Comparison of ENCODE assay signal across 9 cellular contexts in the genomic region with DNA sequence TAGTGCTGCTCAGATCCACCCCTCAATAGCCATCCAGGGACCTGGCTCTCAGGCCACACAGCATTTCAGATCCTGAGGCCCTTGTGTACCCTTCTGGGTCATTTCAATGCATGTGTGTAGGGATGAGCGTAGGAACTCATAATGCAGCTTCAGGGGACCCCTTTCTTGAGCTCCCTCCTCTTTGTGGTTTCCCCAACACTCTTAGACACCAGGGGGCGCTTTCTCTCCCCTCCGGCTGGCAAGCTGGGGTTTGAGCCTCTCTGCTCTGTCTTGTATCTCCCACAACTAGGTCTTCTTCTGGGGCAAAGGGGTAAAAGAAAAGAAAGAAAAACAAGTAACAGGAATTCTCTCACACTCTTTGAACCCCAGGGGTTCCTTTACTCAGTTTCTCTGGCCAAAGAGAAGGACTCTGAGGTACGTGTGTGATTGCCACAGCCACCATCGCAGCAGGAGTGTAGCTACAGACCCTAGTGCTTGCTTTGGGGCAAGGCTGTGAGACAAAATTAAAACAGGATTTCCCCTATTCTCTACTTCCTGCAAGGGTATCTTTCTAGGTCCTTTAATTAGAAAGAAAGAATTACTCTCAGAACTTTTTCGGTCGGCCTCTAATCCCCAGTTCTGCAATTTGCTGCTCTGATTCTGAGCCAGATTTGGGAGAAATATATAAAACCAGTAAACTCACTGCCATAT. TPM values are rescaled to one million over a fixed set of nuclear protein-coding genes. Genes with fewer than 3 reads are reported as not detected.
A peak's percentile ranks its signal among the peaks of the same experiment; 100 is the strongest.
DNase-seq lines count a peak whose midpoint lies in the region; ATAC-seq and TF ChIP-seq lines count a peak whose summit lies in the region.
"Had no signal": no experiment of that assay in that cellular context is flagged by ENCODE, and none has a peak within 500 bp of the region (broad histone marks: within the 10 kb centered on the region; RNA-seq: fewer than 3 reads in every experiment).

No MANE protein-coding gene starts in this region.

- H3K4me3 ChIP-seq in Peyer's patch: no peak overlapping the region
- H3K4me3 ChIP-seq in iPS DF 6.9 (ENCODE audit: low read length): no peak overlapping the region

- no peaks in the 10 kb centered on the region for H3K9me3 ChIP-seq in Peyer's patch
- H3K9me3 ChIP-seq in iPS DF 6.9 (ENCODE audit: control insufficient read depth, insufficient read depth, low read length): no peaks in the 10 kb centered on the region

- no peak for TF ChIP-seq POLR2A in Peyer's patch (IDR thresholded peaks at IDR 0.05)

- H3K27ac ChIP-seq in Peyer's patch (no peak overlapping the region), iPS DF 6.9 (ENCODE audit: low read length) (no peak overlapping the region)
- H3K27ac ChIP-seq: epithelial cell of prostate had no signal

- H3K4me1 ChIP-seq in Peyer's patch (peaks cover 0 to 6% (median 0%) of the 10 kb centered on the region in 4 donors), iPS DF 6.9 (ENCODE audit: control insufficient read depth, insufficient read depth, low read length) (peaks cover 1% of the 10 kb centered on the region; the same call in 1 of the 2 replicates)

- H3K27me3 ChIP-seq in Peyer's patch (no peaks in the 10 kb centered on the region), iPS DF 6.9 (ENCODE audit: control insufficient read depth, insufficient read depth, low read length) (no peaks in the 10 kb centered on the region)

- WGBS in iPS DF 6.9 (ENCODE audit: insufficient coverage, insufficient read length): no CpG with 5 or more reads among the region's 7 CpGs

- ATAC-seq in GM19455 (IDR thresholded peaks at IDR 0.05; ENCODE audit: unreplicated experiment) (peak; percentile 87), HG03469 (IDR thresholded peaks at IDR 0.05; ENCODE audit: unreplicated experiment) (peak; percentile 80)

- peak in 4 of 6 experiments; percentile 56 to 70 (median 64) for TF ChIP-seq CTCF in Peyer's patch (IDR thresholded peaks at IDR 0.05)

- H3K36me3 ChIP-seq in Peyer's patch (peaks cover 0 to 15% (median 0%) of the 10 kb centered on the region in 3 donors), iPS DF 6.9 (ENCODE audit: control insufficient read depth, insufficient read depth, low read length) (no peaks in the 10 kb centered on the region)

- peak; percentile 57 for DNase-seq in EL
- DNase-seq in Peyer's patch: peak; percentile 43 to 85 (median 53)
- DNase-seq in amygdala (lab: John Stamatoyannopoulos, UW): peak in 44 of 56 donors; percentile 1 to 87 (median 44)
- peak; percentile 63 for DNase-seq in iPS DF 6.9 (ENCODE audit: low read depth, low spot score)
- peak; percentile 8 to 25 for DNase-seq in stimulated activated CD4-positive, alpha-beta T cell treated with anti-CD3 and anti-CD28 coated beads, Interleukin-1b, Interleukin-23, amount 100 ng/mL, for 4 hours (ENCODE audit: low read depth in 2 of 2)
- no peak for DNase-seq in effector CD4-positive, alpha-beta T cell

RNA-seq across cellular contexts. Expression of gene CABYR, which starts 38.0 kb away (rescaled TPM):
- total RNA-seq in Peyer's patch: under 1 TPM in 1 of 4 donors, not detected in 3; 0.67 TPM
